ENCODE assay signal across 8 cellular contexts in genomic region chr15:62059818-62060115, GRCh38. TPM values are rescaled to one million over a fixed set of nuclear protein-coding genes. Genes with fewer than 3 reads are reported as not detected.
A peak's percentile ranks its signal among the peaks of the same experiment; 100 is the strongest.
DNase-seq lines count a peak whose midpoint lies in the region; ATAC-seq, FAIRE-seq and TF ChIP-seq lines count a peak whose summit lies in the region.

No MANE protein-coding gene starts in this region.

- H3K9me1 ChIP-seq in endothelial cell of umbilical vein (replicated peaks; ENCODE audit: control insufficient read depth, extremely low read depth, insufficient read depth, low read length), result no peaks in the 10 kb centered on the region

- H2AFZ ChIP-seq in endothelial cell of umbilical vein (ENCODE audit: low read depth, low read length), result peak overlapping the region; percentile 93

- H3K9ac ChIP-seq in endothelial cell of umbilical vein (replicated peaks; ENCODE audit: extremely low read depth, insufficient read depth, low read length) (peak overlapping the region; percentile 92), mucosa of rectum (ENCODE audit: low read depth in 1 of 2, low read length in 2 of 2) (peak overlapping the region; percentile 84 to 91)

- H3K36me3 ChIP-seq in endothelial cell of umbilical vein (ENCODE audit: control insufficient read depth in 2 of 2, extremely low read depth in 1 of 2, insufficient read depth in 2 of 2, low read length in 2 of 2) (no peaks in the 10 kb centered on the region), mucosa of rectum (ENCODE audit: control insufficient read depth in 2 of 2, insufficient read depth in 2 of 2, low read length in 2 of 2) (no peaks in the 10 kb centered on the region)

- CTCF ChIA-PET in endothelial cell of umbilical vein (lab: Charles Lee), result interaction anchor here (1.1 to 3.5 kb wide), 22 partner anchors 10 to 248 kb away, joined by 3 to 29 read pairs (median 8); partner anchors contain the start of gene C2CD4B

- peak overlapping the region; percentile 90 to 99 (median 92) for H3K4me3 ChIP-seq in endothelial cell of umbilical vein (replicated peaks in 1 of 3; ENCODE audit: insufficient read depth in 1 of 3, low read depth in 1 of 3, low read length in 3 of 3)
- H3K4me3 ChIP-seq in mucosa of rectum (ENCODE audit: low read length in 2 of 2), result peak overlapping the region; percentile 85 to 94

- dilution Hi-C loops in endothelial cell of umbilical vein (cut with MboI; ENCODE audit: extremely low pct_ligation_motif_present, low sequenced_read_pairs), result no loop called here

- no peaks in the 10 kb centered on the region for H3K9me3 Mint-ChIP-seq in stimulated activated naive CD8-positive, alpha-beta T cell treated with anti-CD3 and anti-CD28 coated beads, Interleukin-15, amount 100 ng/mL, for 72 hours

- H3K9me3 ChIP-seq in endothelial cell of umbilical vein (replicated peaks; ENCODE audit: control insufficient read depth, insufficient read depth, low read length) (no peaks in the 10 kb centered on the region), mucosa of rectum (ENCODE audit: control insufficient read depth in 2 of 2, low read length in 2 of 2) (no peaks in the 10 kb centered on the region)

- intact Hi-C loops in endothelial cell of umbilical vein (cut with micrococcal nuclease), result loop anchor here (1.0 to 2.0 kb wide), 2 partner anchors 9 to 113 kb away; no protein-coding TSS in a partner anchor

- FAIRE-seq in endothelial cell of umbilical vein (lab: Jason Lieb, UNC), result no peak

- DNase-seq in NK-92 treated with Interleukin-12 subunit alpha and Interleukin-12 subunit beta, amount 100 ng/mL, for 24 hours (lab: John Stamatoyannopoulos, UW), result peak; percentile 78
- DNase-seq in NK-92 (lab: John Stamatoyannopoulos, UW; ENCODE audit: unreplicated experiment), result no peak
- DNase-seq in NOMO-1 (lab: John Stamatoyannopoulos, UW; ENCODE audit: unreplicated experiment in 2 of 2), result peak; percentile 85 to 86
- DNase-seq in activated CD8-positive, alpha-beta memory T cell treated with anti-CD3 and anti-CD28 coated beads for 48 hours (ENCODE audit: low read depth in 2 of 3, low spot score in 2 of 3), result peak; percentile 32 to 42 (median 36)
- no peak for DNase-seq in endothelial cell of umbilical vein (ENCODE audit: low read depth, low spot score)
- DNase-seq in stimulated activated naive CD8-positive, alpha-beta T cell treated with anti-CD3 and anti-CD28 coated beads, Interleukin-15, amount 100 ng/mL, for 72 hours, result peak; percentile 74 to 78

- no peak for TF ChIP-seq CTCF in endothelial cell of umbilical vein (IDR thresholded peaks at IDR 0.05; ENCODE audit: extremely low read depth in 1 of 2, insufficient read depth in 1 of 2, low read depth in 1 of 2, low read length in 2 of 2)

- no peaks in the 10 kb centered on the region for H4K20me1 ChIP-seq in endothelial cell of umbilical vein (replicated peaks; ENCODE audit: control insufficient read depth, extremely low read depth, insufficient read depth, low read length)

- POLR2A ChIA-PET in endothelial cell of umbilical vein (lab: Charles Lee), result interaction anchor here (1.1 to 1.7 kb wide), 2 partner anchors 59 to 105 kb away, joined by 4 to 5 read pairs; partner anchors contain the start of gene C2CD4B

- peaks cover 35% of the 10 kb centered on the region for H3K79me2 ChIP-seq in endothelial cell of umbilical vein (ENCODE audit: control insufficient read depth, insufficient read depth, low read length)

- H3K27ac Mint-ChIP-seq in stimulated activated naive CD8-positive, alpha-beta T cell treated with anti-CD3 and anti-CD28 coated beads, Interleukin-15, amount 100 ng/mL, for 72 hours, result peak overlapping the region; percentile 96 to 97

- H3K4me3 Mint-ChIP-seq in stimulated activated naive CD8-positive, alpha-beta T cell treated with anti-CD3 and anti-CD28 coated beads, Interleukin-15, amount 100 ng/mL, for 72 hours, result peak overlapping the region; percentile 88 to 95

- peaks cover 25% of the 10 kb centered on the region for H3K4me1 ChIP-seq in endothelial cell of umbilical vein (ENCODE audit: control insufficient read depth, extremely low read depth, insufficient read depth, low read length)
- H3K4me1 ChIP-seq in mucosa of rectum (ENCODE audit: control insufficient read depth in 2 of 2, insufficient read depth in 2 of 2, low read length in 2 of 2), result peaks cover 6 to 7% of the 10 kb centered on the region in 2 donors

- H3K27me3 Mint-ChIP-seq in stimulated activated naive CD8-positive, alpha-beta T cell treated with anti-CD3 and anti-CD28 coated beads, Interleukin-15, amount 100 ng/mL, for 72 hours, result peaks cover 9% of the 10 kb centered on the region

- H3K27ac ChIP-seq in endothelial cell of umbilical vein (ENCODE audit: insufficient read depth, low read depth, low read length) (peak overlapping the region; percentile 81), mucosa of rectum (ENCODE audit: low read depth in 2 of 2, low read length in 2 of 2) (peak overlapping the region; percentile 89 to 97)

- no TSS peak for BruUV-seq in endothelial cell of umbilical vein (replicated peaks; lab: Mats Ljungman, UMichigan)

- peaks cover 60% of the 10 kb centered on the region for H3K4me1 Mint-ChIP-seq in stimulated activated naive CD8-positive, alpha-beta T cell treated with anti-CD3 and anti-CD28 coated beads, Interleukin-15, amount 100 ng/mL, for 72 hours

- peak overlapping the region; percentile 99 for H3K4me2 ChIP-seq in endothelial cell of umbilical vein (ENCODE audit: insufficient read depth, low read length)

- no peaks in the 10 kb centered on the region for H3K27me3 ChIP-seq in endothelial cell of umbilical vein (ENCODE audit: control insufficient read depth in 2 of 2, insufficient read depth in 2 of 2, low read length in 2 of 2)
- H3K27me3 ChIP-seq in mucosa of rectum (ENCODE audit: control insufficient read depth in 2 of 2, insufficient read depth in 2 of 2, low read length in 2 of 2), result no peaks in the 10 kb centered on the region

- peak; percentile 73 for ATAC-seq in HG03064 (IDR thresholded peaks at IDR 0.05; ENCODE audit: low read depth, unreplicated experiment)
- ATAC-seq in stimulated activated naive CD8-positive, alpha-beta T cell treated with anti-CD3 and anti-CD28 coated beads, Interleukin-15, amount 100 ng/mL, for 72 hours, result peak; percentile 83

- no peak for TF ChIP-seq POLR2A in endothelial cell of umbilical vein (IDR thresholded peaks at IDR 0.05; ENCODE audit: low read depth, low read length)

TF ChIP-seq in endothelial cell of umbilical vein, 7 proteins besides CTCF, POLR2A, EP300 and RAD21:
- TF ChIP-seq EZH2 (IDR thresholded peaks at IDR 0.05; ENCODE audit: borderline replicate concordance, low read depth, low read length, severe bottlenecking) (no peak), GATA2 (IDR thresholded peaks at IDR 0.05; ENCODE audit: insufficient read depth, insufficient read length, low read depth, low read length) (peak; percentile 19)
TF ChIP-seq in endothelial cell of umbilical vein: peak in this region for 1.

RNA-seq across cellular contexts. Expression of gene VPS13C, which starts 0.5 kb away (rescaled TPM):
- 57.5 and 60.3 TPM in 2 replicates for total RNA-seq in endothelial cell of umbilical vein
- 8.6 and 10.8 TPM in 2 replicates for polyA plus RNA-seq in endothelial cell of umbilical vein
- polyA plus RNA-seq in endothelial cell of umbilical vein (2011; cell fraction: cytosol; rRNA removed), result 7.6 TPM in 2 replicates
- polyA plus RNA-seq in endothelial cell of umbilical vein (2011; cell fraction: nucleus; rRNA removed), result 37.7 and 42.1 TPM in 2 replicates
- 17.6 and 21.9 TPM in 2 replicates for polyA plus RNA-seq in endothelial cell of umbilical vein (2012)
- 66.7 and 87.2 TPM in 2 replicates for polyA minus RNA-seq in endothelial cell of umbilical vein
- 16.4 TPM for polyA minus RNA-seq in endothelial cell of umbilical vein (2011; cell fraction: cytosol; rRNA and poly(A)+ RNA removed)
- 175 and 231 TPM in 2 replicates for polyA minus RNA-seq in endothelial cell of umbilical vein (2011; cell fraction: nucleus; rRNA and poly(A)+ RNA removed)

RNA-seq across cellular contexts. Expression of gene C2CD4A, which starts 7.0 kb away (rescaled TPM):
- 0.46 and 1.1 TPM in 2 replicates for total RNA-seq in endothelial cell of umbilical vein
- polyA plus RNA-seq in endothelial cell of umbilical vein, result 0.10 and 0.33 TPM in 2 replicates
- 0.23 and 0.25 TPM in 2 replicates for polyA plus RNA-seq in endothelial cell of umbilical vein (2011; cell fraction: cytosol; rRNA removed)
- polyA plus RNA-seq in endothelial cell of umbilical vein (2011; cell fraction: nucleus; rRNA removed), result 0.64 and 0.80 TPM in 2 replicates
- 0.25 and 0.37 TPM in 2 replicates for polyA plus RNA-seq in endothelial cell of umbilical vein (2012)
- 0.06 and 0.34 TPM in 2 replicates for polyA minus RNA-seq in endothelial cell of umbilical vein
- not detected for polyA minus RNA-seq in endothelial cell of umbilical vein (2011; cell fraction: cytosol; rRNA and poly(A)+ RNA removed)
- 1.6 and 2.3 TPM in 2 replicates for polyA minus RNA-seq in endothelial cell of umbilical vein (2011; cell fraction: nucleus; rRNA and poly(A)+ RNA removed)

Comparison
In these comparisons a context has a peak if more than half of its experiments do, and no peak if none do; other contexts are left out.
1. DNase-seq: peak in NK-92 treated with Interleukin-12 subunit alpha and Interleukin-12 subunit beta, amount 100 ng/mL, for 24 hours (single experiment), NOMO-1 (2 of 2), activated CD8-positive, alpha-beta memory T cell treated with anti-CD3 and anti-CD28 coated beads for 48 hours (3 of 3) and stimulated activated naive CD8-positive, alpha-beta T cell treated with anti-CD3 and anti-CD28 coated beads, Interleukin-15, amount 100 ng/mL, for 72 hours (2 of 2); none in NK-92 (single experiment) and endothelial cell of umbilical vein (single experiment).